ENCODE assay signal across 8 cellular contexts in the genomic region with DNA sequence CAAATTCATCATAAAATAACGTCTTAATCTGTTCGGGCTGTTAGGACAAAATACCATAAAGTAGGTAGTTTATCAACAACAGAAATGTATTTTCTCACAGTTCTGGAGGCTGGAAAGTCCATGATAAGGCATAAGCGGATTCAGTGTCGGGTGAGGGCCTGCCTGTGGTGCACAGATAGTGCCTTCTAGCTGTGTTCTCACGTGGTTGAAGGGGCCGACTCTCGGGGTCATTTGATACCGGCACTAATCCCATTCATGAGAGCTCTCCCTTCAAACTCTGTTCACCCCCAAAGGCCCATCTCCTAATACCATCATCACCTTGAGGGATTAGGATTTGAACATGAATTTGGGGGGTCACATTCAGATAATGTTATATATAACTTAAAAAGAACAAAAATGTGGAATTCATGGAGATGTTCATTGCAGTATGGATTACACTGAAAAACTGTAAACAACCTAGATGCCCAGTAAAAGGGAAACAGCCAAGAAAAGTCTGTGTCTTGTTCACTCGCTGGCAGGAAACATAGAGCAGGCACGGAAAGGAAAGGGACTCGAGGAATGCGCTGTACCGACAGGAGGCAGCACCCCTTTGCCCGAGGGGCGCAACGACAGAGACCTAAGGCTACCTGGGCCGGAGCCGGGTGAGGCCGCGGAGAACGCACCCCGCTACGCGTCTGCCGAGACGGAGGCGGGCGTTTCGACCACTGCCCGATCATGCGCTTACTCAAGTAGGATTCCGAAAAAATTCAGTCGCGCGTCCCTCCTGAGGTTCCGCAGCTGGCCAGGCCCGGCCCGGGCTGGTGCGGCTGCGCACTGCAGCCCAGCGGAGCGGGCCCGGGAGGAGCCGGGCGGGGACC. TPM values are rescaled to one million over a fixed set of nuclear protein-coding genes. Genes with fewer than 3 reads are reported as not detected.
A peak's percentile ranks its signal among the peaks of the same experiment; 100 is the strongest.
DNase-seq lines count a peak whose midpoint lies in the region; ATAC-seq and TF ChIP-seq lines count a peak whose summit lies in the region.

No MANE protein-coding gene starts in this region.

- TF ChIP-seq CTCF in mesothelial cell of epicardium (IDR thresholded peaks at IDR 0.05; ENCODE audit: unreplicated experiment): no peak

- H3K36me3 Mint-ChIP-seq in CD8-positive, alpha-beta memory T cell: peaks cover 4 to 32% (median 7%) of the 10 kb centered on the region in 3 donors
- H3K36me3 Mint-ChIP-seq in mesothelial cell of epicardium: peaks cover 12% of the 10 kb centered on the region

- ATAC-seq in GM19351 (IDR thresholded peaks at IDR 0.05; ENCODE audit: unreplicated experiment) (peak; percentile 64), HG03469 (IDR thresholded peaks at IDR 0.05; ENCODE audit: unreplicated experiment) (peak; percentile 38)

- H3K9ac ChIP-seq in endocrine pancreas (ENCODE audit: control insufficient read depth, insufficient read depth, low read length): peak overlapping the region; percentile 34

- H3K27ac Mint-ChIP-seq in CD8-positive, alpha-beta memory T cell: peak overlapping the region; percentile 87 to 96 (median 92)
- peak overlapping the region; percentile 90 for H3K27ac Mint-ChIP-seq in mesothelial cell of epicardium

- peak overlapping the region; percentile 87 for H3K4me3 ChIP-seq in CD8-positive, alpha-beta memory T cell (ENCODE audit: low read length)
- peak overlapping the region; percentile 44 for H3K4me3 ChIP-seq in endocrine pancreas (ENCODE audit: control insufficient read depth, insufficient read depth, low read length)

- CTCF ChIA-PET in CD8-positive, alpha-beta memory T cell (lab: Charles Lee): interaction anchor here (0.7 to 14.4 kb wide), 12 partner anchors 9 to 254 kb away, joined by 3 to 251 read pairs (median 4); a partner anchor contains a TSS

- peak overlapping the region; percentile 84 for H3K27ac ChIP-seq in CD8-positive, alpha-beta memory T cell (ENCODE audit: low read depth, low read length)

- H3K9me3 ChIP-seq in CD8-positive, alpha-beta memory T cell (ENCODE audit: low read length): no peaks in the 10 kb centered on the region
- H3K9me3 ChIP-seq in endocrine pancreas (ENCODE audit: control insufficient read depth, low read length): no peaks in the 10 kb centered on the region

- H3K9me3 Mint-ChIP-seq in CD8-positive, alpha-beta memory T cell: no peaks in the 10 kb centered on the region
- H3K9me3 Mint-ChIP-seq in mesothelial cell of epicardium: no peaks in the 10 kb centered on the region

- H3K27me3 Mint-ChIP-seq in CD8-positive, alpha-beta memory T cell: no peaks in the 10 kb centered on the region
- no peaks in the 10 kb centered on the region for H3K27me3 Mint-ChIP-seq in mesothelial cell of epicardium (ENCODE audit: low read depth)

- peaks cover 20% of the 10 kb centered on the region for H3K4me1 ChIP-seq in CD8-positive, alpha-beta memory T cell (ENCODE audit: insufficient read depth, low read length)
- no peaks in the 10 kb centered on the region for H3K4me1 ChIP-seq in endocrine pancreas (ENCODE audit: control insufficient read depth, insufficient read depth, low read length)

- POLR2A ChIA-PET in CD8-positive, alpha-beta memory T cell (lab: Charles Lee): interaction anchor here (1.2 to 4.8 kb wide), 5 partner anchors 13 to 1008 kb away, joined by 3 to 63 read pairs (median 7); a partner anchor contains a TSS

- H3K4me3 Mint-ChIP-seq in CD8-positive, alpha-beta memory T cell: peak overlapping the region; percentile 86 to 93 (median 91)
- peak overlapping the region; percentile 74 for H3K4me3 Mint-ChIP-seq in mesothelial cell of epicardium

- peaks cover 19% of the 10 kb centered on the region for H3K36me3 ChIP-seq in CD8-positive, alpha-beta memory T cell (ENCODE audit: insufficient read depth, low read length)
- no peaks in the 10 kb centered on the region for H3K36me3 ChIP-seq in endocrine pancreas (ENCODE audit: control insufficient read depth, insufficient read depth, low read length)

- H3K27me3 ChIP-seq in CD8-positive, alpha-beta memory T cell (ENCODE audit: insufficient read depth, low read length, poor library complexity, severe bottlenecking): no peaks in the 10 kb centered on the region
- H3K27me3 ChIP-seq in endocrine pancreas (ENCODE audit: control insufficient read depth, insufficient read depth, low read length): no peaks in the 10 kb centered on the region

- peak; percentile 59 to 81 (median 74) for DNase-seq in CD8-positive, alpha-beta memory T cell
- DNase-seq in NCI-H774 (lab: John Stamatoyannopoulos, UW) (peak; percentile 58), mesothelial cell of epicardium (ENCODE audit: low spot score in 2 of 2, unreplicated experiment in 2 of 2) (peak; percentile 58 to 82)
- DNase-seq in activated CD8-positive, alpha-beta memory T cell treated with anti-CD3 and anti-CD28 coated beads for 48 hours (ENCODE audit: low read depth in 2 of 3, low spot score in 2 of 3): peak; percentile 52 to 63 (median 61)
- DNase-seq in stimulated activated CD8-positive, alpha-beta memory T cell treated with anti-CD3 and anti-CD28 coated beads, Interleukin-15, amount 100 ng/mL, for 4 hours (ENCODE audit: low read depth in 2 of 2): peak; percentile 46 to 58

- H3K4me1 Mint-ChIP-seq in CD8-positive, alpha-beta memory T cell: peaks cover 21 to 37% (median 21%) of the 10 kb centered on the region in 3 donors
- H3K4me1 Mint-ChIP-seq in mesothelial cell of epicardium: peaks cover 21% of the 10 kb centered on the region

RNA-seq across cellular contexts. Expression of a gene that starts 1.1 kb away (rescaled TPM):
- total RNA-seq in CD8-positive, alpha-beta memory T cell: 10 to 100 TPM; 90.7 to 92.7 TPM
- polyA plus RNA-seq in CD8-positive, alpha-beta memory T cell: 10.8 TPM
- 89.0 to 104 TPM (median 101 TPM) in 3 replicates for total RNA-seq in mesothelial cell of epicardium

RNA-seq across cellular contexts. Expression of a gene that starts 17.7 kb away (rescaled TPM):
- 1 to 10 TPM; 2.5 to 2.6 TPM for total RNA-seq in CD8-positive, alpha-beta memory T cell
- polyA plus RNA-seq in CD8-positive, alpha-beta memory T cell: 0.28 TPM
- 26.5 to 32.6 TPM (median 29.4 TPM) in 3 replicates for total RNA-seq in mesothelial cell of epicardium

RNA-seq across cellular contexts. Expression of a gene that starts 30.3 kb away (rescaled TPM):
- total RNA-seq in CD8-positive, alpha-beta memory T cell: 10 to 100 TPM; 39.5 to 43.5 TPM
- 34.7 TPM for polyA plus RNA-seq in CD8-positive, alpha-beta memory T cell
- total RNA-seq in mesothelial cell of epicardium: 11.5 to 12.4 TPM (median 11.9 TPM) in 3 replicates

RNA-seq across cellular contexts. Expression of a gene that starts 33.1 kb away (rescaled TPM):
- total RNA-seq in CD8-positive, alpha-beta memory T cell: 10 to 100 TPM; 74.6 to 78.2 TPM
- 68.6 TPM for polyA plus RNA-seq in CD8-positive, alpha-beta memory T cell
- 75.8 to 79.7 TPM (median 79.3 TPM) in 3 replicates for total RNA-seq in mesothelial cell of epicardium

RNA-seq across cellular contexts. Expression of a gene that starts 33.6 kb away (rescaled TPM):
- total RNA-seq in CD8-positive, alpha-beta memory T cell: 100 to 1,000 TPM; 121 to 124 TPM
- 11.7 TPM for polyA plus RNA-seq in CD8-positive, alpha-beta memory T cell
- 97.7 to 98.8 TPM (median 98.8 TPM) in 3 replicates for total RNA-seq in mesothelial cell of epicardium

Comparison
In these comparisons a context has a peak if more than half of its experiments do, and no peak if none do; other contexts are left out.
1. Peak in every context shown above with its lines: DNase-seq, ATAC-seq, H3K4me3 ChIP-seq and H3K27ac ChIP-seq.